In the genomic region with DNA sequence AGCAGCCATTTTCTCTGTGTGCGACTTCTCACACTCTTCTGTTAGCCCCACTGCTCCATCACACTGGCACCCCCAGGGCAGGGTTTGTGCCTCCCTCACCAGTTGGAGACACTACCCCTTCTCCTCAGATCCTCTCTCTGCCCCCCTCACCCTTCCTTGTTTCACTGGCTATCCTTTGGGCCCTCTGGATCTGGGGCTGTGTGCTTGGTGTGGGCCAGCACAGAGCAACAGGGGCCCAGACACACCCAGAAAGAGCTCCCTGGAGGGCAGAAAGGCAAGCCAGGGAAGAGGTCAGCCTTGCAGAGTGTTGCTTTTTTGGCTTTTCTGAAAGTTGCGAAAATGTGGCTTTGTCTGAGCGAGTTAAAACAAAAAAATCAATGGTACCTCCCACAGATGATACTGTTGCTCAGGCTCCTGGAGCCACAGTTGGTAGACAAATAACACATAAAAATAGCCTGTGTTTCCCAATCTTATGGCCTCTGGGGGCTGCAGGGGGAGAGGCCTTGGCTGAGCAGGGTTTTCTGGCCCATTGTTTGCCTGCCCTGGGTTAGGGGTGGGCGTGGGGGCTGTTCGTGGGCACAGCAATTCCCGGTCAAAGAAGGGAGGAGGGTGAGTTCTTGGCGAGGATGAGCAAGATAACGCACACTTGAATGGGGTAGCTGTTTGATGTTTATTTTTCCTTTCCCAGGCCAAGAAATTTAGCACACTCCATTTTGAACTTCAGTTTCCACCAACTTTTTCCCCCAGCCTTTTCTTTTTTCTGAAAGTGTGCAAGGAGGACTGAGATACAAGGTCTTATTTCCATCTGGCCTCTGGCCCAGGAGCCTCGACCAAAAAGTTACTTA, we compare ENCODE assay signal across 10 cellular contexts.
DNase-seq lines count a peak whose midpoint lies in the region; ATAC-seq and TF ChIP-seq lines count a peak whose summit lies in the region.
"Had no signal": no experiment of that assay in that cellular context is flagged by ENCODE, and none has a peak within 500 bp of the region (broad histone marks: within the 10 kb centered on the region; RNA-seq: fewer than 3 reads in every experiment).

No MANE protein-coding gene starts in this region.

- no peaks in the 10 kb centered on the region for H3K36me3 Mint-ChIP-seq in HFFc6 (ENCODE audit: low read depth)

- H3K27me3 Mint-ChIP-seq in HFFc6 (ENCODE audit: insufficient read depth), result no peaks in the 10 kb centered on the region; the same call in 1 of the 2 replicates

- no peaks in the 10 kb centered on the region for H4K20me1 ChIP-seq in BLaER1

- H3K9me3 ChIP-seq in BLaER1, result no peaks in the 10 kb centered on the region
- no peaks in the 10 kb centered on the region for H3K9me3 ChIP-seq in heart right ventricle

- H3K27ac ChIP-seq in BLaER1 (peak overlapping the region; percentile 96), heart right ventricle (peak overlapping the region; percentile 69 to 93 (median 79))

- H3K9me3 Mint-ChIP-seq in HFFc6, result no peaks in the 10 kb centered on the region
- H3K9me3 Mint-ChIP-seq: CD4-positive, CD25-positive, alpha-beta regulatory T cell had no signal

- no peak overlapping the region for H3K4me3 Mint-ChIP-seq in HFFc6
- H3K4me3 Mint-ChIP-seq: CD4-positive, CD25-positive, alpha-beta regulatory T cell had no signal

- intact Hi-C loops in heart right ventricle (cut with DNase I), result loop anchor here in 1 of 10 donors (10.0 kb wide), 1 partner anchor 615 kb away; no protein-coding TSS in a partner anchor

- H3K4me3 ChIP-seq in BLaER1 (no peak overlapping the region; the same call in 1 of the 2 replicates), heart right ventricle (no peak overlapping the region)

- no peak overlapping the region for H3K27ac Mint-ChIP-seq in HFFc6
- H3K27ac Mint-ChIP-seq: CD4-positive, CD25-positive, alpha-beta regulatory T cell had no signal

- H3K36me3 ChIP-seq in BLaER1 (no peaks in the 10 kb centered on the region), heart right ventricle (no peaks in the 10 kb centered on the region)

- peaks cover 43% of the 10 kb centered on the region for H3K4me1 Mint-ChIP-seq in HFFc6 (ENCODE audit: low read depth)

- WGBS in heart right ventricle, 2 donors, result 47 to 49% methylated on average over 9 of the region's 9 CpGs

- H3K27me3 ChIP-seq in BLaER1 (no peaks in the 10 kb centered on the region), heart right ventricle (no peaks in the 10 kb centered on the region)

- H3K9ac ChIP-seq in BLaER1, result peak overlapping the region; percentile 86

- TF ChIP-seq CTCF in heart right ventricle (IDR thresholded peaks at IDR 0.05) (no peak), GM20000 (IDR thresholded peaks at IDR 0.05; ENCODE audit: extremely low read depth, missing control alignments) (no peak), HFFc6 (IDR thresholded peaks at IDR 0.05) (no peak)

- H3K4me1 ChIP-seq in BLaER1 (peaks cover 98% of the 10 kb centered on the region), heart right ventricle (peaks cover 33 to 84% (median 69%) of the 10 kb centered on the region in 9 donors)

- H3K4me2 ChIP-seq in BLaER1, result peak overlapping the region; percentile 87

- DNase-seq in SIG-M5 treated with dmso at 0.1 percent for 504 hours (lab: John Stamatoyannopoulos, UW; ENCODE audit: unreplicated experiment) (peak; percentile 99), heart right ventricle (peak in 1 of 2 donors; percentile 62), renal cortical epithelial cell (ENCODE audit: low read depth) (peak; percentile 84), GM20000 (ENCODE audit: low spot score) (no peak), HFFc6 (no peak)
- no peak for DNase-seq in stimulated activated CD8-positive, alpha-beta memory T cell treated with anti-CD3 and anti-CD28 coated beads, Interleukin-4, amount 100 ng/mL, for 48 hours
- DNase-seq: CD4-positive, CD25-positive, alpha-beta regulatory T cell; kidney glomerular epithelial cell had no signal

- peak; percentile 41 to 80 (median 64) for ATAC-seq in heart right ventricle
- no peak for ATAC-seq in GM21390 (IDR thresholded peaks at IDR 0.05; ENCODE audit: unreplicated experiment)

Comparison
In these comparisons a context has a peak if more than half of its experiments do, and no peak if none do; other contexts are left out.
1. DNase-seq: peak in SIG-M5 treated with dmso at 0.1 percent for 504 hours (single experiment) and renal cortical epithelial cell (single experiment); none in GM20000 (single experiment), stimulated activated CD8-positive, alpha-beta memory T cell treated with anti-CD3 and anti-CD28 coated beads, Interleukin-4, amount 100 ng/mL, for 48 hours (single experiment) and HFFc6 (single experiment).